In genomic region chr10:4918236-4918635, GRCh38 we compare ENCODE assay signal across 19 cellular contexts. TPM values are rescaled to one million over a fixed set of nuclear protein-coding genes. Genes with fewer than 3 reads are reported as not detected.
DNase-seq lines count a peak whose midpoint lies in the region; FAIRE-seq and TF ChIP-seq lines count a peak whose summit lies in the region.
"Had no signal": no experiment of that assay in that cellular context is flagged by ENCODE, and none has a peak within 500 bp of the region (broad histone marks: within the 10 kb centered on the region; RNA-seq: fewer than 3 reads in every experiment).

No MANE protein-coding gene starts in this region.

- FAIRE-seq in bronchial epithelial cell (lab: Jason Lieb, UNC): no peak
- FAIRE-seq: GM12892, GM18507, H54 had no signal

- H3K9me3 Mint-ChIP-seq in nephron progenitor cell: peaks cover 11% of the 10 kb centered on the region
- H3K9me3 Mint-ChIP-seq: CD8-positive, alpha-beta T cell; GM23338; HFFc6 had no signal

- H3K27me3 ChIP-seq in bronchial epithelial cell (ENCODE audit: control insufficient read depth, insufficient read depth, low read length) (no peaks in the 10 kb centered on the region), tibial artery (no peaks in the 10 kb centered on the region)
- H3K27me3 ChIP-seq: BLaER1 treated with 17β-estradiol and CSF1 and Interleukin-3, amounts not matched to agents 10 nM and 100 nM had no signal

- no peak overlapping the region for H3K4me3 ChIP-seq in bronchial epithelial cell (ENCODE audit: low read depth, low read length)
- no peak overlapping the region for H3K4me3 ChIP-seq in tibial artery
- H3K4me3 ChIP-seq: BLaER1 treated with 17β-estradiol and CSF1 and Interleukin-3, amounts not matched to agents 10 nM and 100 nM; GM23338 had no signal

- intact Hi-C loops in tibial artery (cut with DNase I; ENCODE audit: low total_unique reads): no loop called here

- DNase-seq in NCI-H345 (lab: John Stamatoyannopoulos, UW) (peak; percentile 33), NCI-H345 treated with DMSO at 0.1 percent for 48 hours (lab: John Stamatoyannopoulos, UW; ENCODE audit: unreplicated experiment) (no peak), NCI-H2171 treated with DMSO at 0.1 percent for 48 hours (lab: John Stamatoyannopoulos, UW) (peak; percentile 75), bronchial epithelial cell (ENCODE audit: low read depth) (peak; percentile 69), nephron progenitor cell (no peak), amygdala (lab: John Stamatoyannopoulos, UW) (no peak), tibial artery (no peak)
- DNase-seq: CD8-positive, alpha-beta T cell; DMS 273 treated with DMSO at 0.1 percent for 48 hours; DMS79; GDM1; HFFc6 had no signal

- no peak for TF ChIP-seq CTCF in bronchial epithelial cell (IDR thresholded peaks at IDR 0.05; ENCODE audit: insufficient read depth, low read length, severe bottlenecking)
- TF ChIP-seq CTCF in nephron progenitor cell (IDR thresholded peaks at IDR 0.05): no peak
- TF ChIP-seq CTCF in tibial artery (IDR thresholded peaks at IDR 0.05): no peak

- H3K9me3 ChIP-seq in tibial artery: no peaks in the 10 kb centered on the region
- H3K9me3 ChIP-seq: BLaER1 treated with 17β-estradiol and CSF1 and Interleukin-3, amounts not matched to agents 10 nM and 100 nM had no signal

- H3K4me1 Mint-ChIP-seq in nephron progenitor cell: no peaks in the 10 kb centered on the region
- H3K4me1 Mint-ChIP-seq: B cell, GM23338 had no signal

- no peak overlapping the region for H3K4me3 Mint-ChIP-seq in nephron progenitor cell
- H3K4me3 Mint-ChIP-seq: B cell; CD8-positive, alpha-beta T cell; GM23338; HFFc6 had no signal

- H3K36me3 Mint-ChIP-seq in nephron progenitor cell (ENCODE audit: low read depth): no peaks in the 10 kb centered on the region
- H3K36me3 Mint-ChIP-seq: CD8-positive, alpha-beta T cell had no signal

- H3K36me3 ChIP-seq in bronchial epithelial cell (ENCODE audit: control insufficient read depth, insufficient read depth, low read length) (no peaks in the 10 kb centered on the region), tibial artery (no peaks in the 10 kb centered on the region)
- H3K36me3 ChIP-seq: BLaER1 treated with 17β-estradiol and CSF1 and Interleukin-3, amounts not matched to agents 10 nM and 100 nM had no signal

- no peaks in the 10 kb centered on the region for H3K4me1 ChIP-seq in tibial artery
- H3K4me1 ChIP-seq: BLaER1 treated with 17β-estradiol and CSF1 and Interleukin-3, amounts not matched to agents 10 nM and 100 nM had no signal

- H3K27ac Mint-ChIP-seq in nephron progenitor cell: peak overlapping the region; percentile 50
- H3K27ac Mint-ChIP-seq: B cell; CD8-positive, alpha-beta T cell; GM23338; HFFc6 had no signal

- no peaks in the 10 kb centered on the region for H3K27me3 Mint-ChIP-seq in nephron progenitor cell (ENCODE audit: low read depth, poor library complexity)
- H3K27me3 Mint-ChIP-seq: B cell had no signal

- no peak overlapping the region for H3K27ac ChIP-seq in tibial artery
- H3K27ac ChIP-seq: BLaER1 treated with 17β-estradiol and CSF1 and Interleukin-3, amounts not matched to agents 10 nM and 100 nM; HL-60 had no signal

RNA-seq across cellular contexts. Expression of gene AKR1C1, which starts 45.0 kb away (rescaled TPM):
- total RNA-seq in bronchial epithelial cell: 63.2 and 113 TPM in 2 replicates
- total RNA-seq: B cell had no signal

Comparison
In these comparisons a context has a peak if more than half of its experiments do, and no peak if none do; other contexts are left out.
1. DNase-seq: peak in NCI-H345 (single experiment), NCI-H2171 treated with DMSO at 0.1 percent for 48 hours (single experiment) and bronchial epithelial cell (single experiment); none in NCI-H345 treated with DMSO at 0.1 percent for 48 hours (single experiment), nephron progenitor cell (single experiment), amygdala (0 of 56) and tibial artery (0 of 2).